ENCODE assay signal across 19 cellular contexts in genomic region chr13:46086985-46087384, GRCh38. TPM values are rescaled to one million over a fixed set of nuclear protein-coding genes. Genes with fewer than 3 reads are reported as not detected.
DNase-seq lines count a peak whose midpoint lies in the region; TF ChIP-seq lines count a peak whose summit lies in the region.
"Had no signal": no experiment of that assay in that cellular context is flagged by ENCODE, and none has a peak within 500 bp of the region (broad histone marks: within the 10 kb centered on the region; RNA-seq: fewer than 3 reads in every experiment).

No MANE protein-coding gene starts in this region.

- H3K27me3 Mint-ChIP-seq in nephron progenitor cell (ENCODE audit: low read depth, poor library complexity) = peaks cover 4% of the 10 kb centered on the region

- no peak for TF ChIP-seq CTCF in BE2C (IDR thresholded peaks at IDR 0.05; ENCODE audit: low read depth, low read length)
- TF ChIP-seq CTCF in nephron progenitor cell (IDR thresholded peaks at IDR 0.05) = no peak

- H3K36me3 ChIP-seq in BE2C (no peaks in the 10 kb centered on the region), trophoblast cell (ENCODE audit: control insufficient read depth in 1 of 2, insufficient read depth in 2 of 2, low read length in 2 of 2) (no peaks in the 10 kb centered on the region)
- H3K36me3 ChIP-seq: BLaER1 had no signal

- no peak overlapping the region for H2AK5ac ChIP-seq in trophoblast cell (ENCODE audit: low read length)

- H3K79me2 ChIP-seq in trophoblast cell (ENCODE audit: control insufficient read depth, insufficient read depth, low read length, poor library complexity) = no peaks in the 10 kb centered on the region

- no peak overlapping the region for H4K8ac ChIP-seq in trophoblast cell (ENCODE audit: low read depth, low read length)

- no peaks in the 10 kb centered on the region for H3K4me1 Mint-ChIP-seq in nephron progenitor cell
- H3K4me1 Mint-ChIP-seq: CD4-positive, alpha-beta memory T cell had no signal

- H2AFZ ChIP-seq in trophoblast cell (ENCODE audit: insufficient read depth, low read length, poor library complexity) = no peak overlapping the region
- H2AFZ ChIP-seq: GM23248 had no signal

- DNase-seq in BE2C (peak; percentile 56), HT1080 (ENCODE audit: low read depth) (peak; percentile 66), SK-N-DZ (ENCODE audit: low spot score) (peak; percentile 9), trophoblast cell (peak; percentile 54 to 66), dermis blood vessel endothelial cell (no peak), nephron progenitor cell (no peak)
- no peak for DNase-seq in activated naive CD4-positive, alpha-beta T cell (lab: John Stamatoyannopoulos, UW)
- DNase-seq: AML-193; CD4-positive, alpha-beta memory T cell; DMS79 treated with DMSO at 0.1 percent for 48 hours; GF-D8; GM23248; HCEC 1CT; KBM-7 had no signal

- H3K4me2 ChIP-seq in trophoblast cell (ENCODE audit: low read length) = no peak overlapping the region
- H3K4me2 ChIP-seq: BLaER1 had no signal

- no peaks in the 10 kb centered on the region for H3K79me1 ChIP-seq in trophoblast cell (ENCODE audit: low read length)

- H2BK120ac ChIP-seq in trophoblast cell (ENCODE audit: insufficient read depth, low read length, poor library complexity) = no peak overlapping the region

- no peak overlapping the region for H3K18ac ChIP-seq in trophoblast cell (ENCODE audit: low read length)

- H3K36me3 Mint-ChIP-seq in nephron progenitor cell (ENCODE audit: low read depth) = no peaks in the 10 kb centered on the region
- H3K36me3 Mint-ChIP-seq: CD14-positive monocyte; CD4-positive, alpha-beta memory T cell; IgD-negative memory B cell had no signal

- H3K23ac ChIP-seq in trophoblast cell (ENCODE audit: low read length) = no peak overlapping the region

- no CpG with 5 or more reads among the region's 12 CpGs for WGBS in trophoblast cell (ENCODE audit: extremely low coverage, insufficient coverage, insufficient read length)

- H3K4me3 ChIP-seq in BE2C (ENCODE audit: low read depth, low read length) = no peak overlapping the region
- no peak overlapping the region for H3K4me3 ChIP-seq in trophoblast cell (ENCODE audit: low read depth, low read length)
- H3K4me3 ChIP-seq: BLaER1, GM23248 had no signal

- H3K27me3 ChIP-seq in BE2C (peaks cover 4% of the 10 kb centered on the region; the same call in 1 of the 2 replicates), trophoblast cell (ENCODE audit: insufficient read depth, low read length) (no peaks in the 10 kb centered on the region)
- H3K27me3 ChIP-seq: BLaER1 had no signal

- no peaks in the 10 kb centered on the region for H3K9me3 Mint-ChIP-seq in nephron progenitor cell
- H3K9me3 Mint-ChIP-seq: CD14-positive monocyte, IgD-negative memory B cell had no signal

- H3K4me3 Mint-ChIP-seq in nephron progenitor cell = no peak overlapping the region
- H3K4me3 Mint-ChIP-seq: CD14-positive monocyte; CD4-positive, alpha-beta memory T cell; IgD-negative memory B cell had no signal

- H4K91ac ChIP-seq in trophoblast cell (ENCODE audit: low read depth, low read length) = no peak overlapping the region

- H4K12ac ChIP-seq in trophoblast cell (ENCODE audit: low read depth, low read length) = no peak overlapping the region

- H3K4ac ChIP-seq in trophoblast cell (ENCODE audit: low read depth, low read length) = no peak overlapping the region

- no peak overlapping the region for H3K27ac ChIP-seq in trophoblast cell (ENCODE audit: low read depth, low read length)
- H3K27ac ChIP-seq: BLaER1, GM23248, HL-60 had no signal

- no peaks in the 10 kb centered on the region for H3K4me1 ChIP-seq in BE2C
- H3K4me1 ChIP-seq in trophoblast cell (ENCODE audit: control insufficient read depth in 1 of 2, insufficient read depth in 2 of 2, low read length in 2 of 2) = no peaks in the 10 kb centered on the region
- H3K4me1 ChIP-seq: BLaER1 had no signal

- no peak overlapping the region for H3K9ac ChIP-seq in trophoblast cell (ENCODE audit: low read length)
- H3K9ac ChIP-seq: BLaER1, GM23248 had no signal

- no peak overlapping the region for H2BK5ac ChIP-seq in trophoblast cell (ENCODE audit: low read depth, low read length, poor library complexity)

- H2BK12ac ChIP-seq in trophoblast cell (ENCODE audit: low read length) = no peak overlapping the region

- H3K14ac ChIP-seq in trophoblast cell (ENCODE audit: low read length) = no peak overlapping the region

- no peak overlapping the region for H3K27ac Mint-ChIP-seq in nephron progenitor cell
- H3K27ac Mint-ChIP-seq: CD14-positive monocyte, IgD-negative memory B cell had no signal

- H3K9me3 ChIP-seq in BE2C (no peaks in the 10 kb centered on the region; the same call in 1 of the 2 replicates), trophoblast cell (ENCODE audit: insufficient read depth, low read depth, low read length) (peaks cover 7% of the 10 kb centered on the region)

RNA-seq across cellular contexts. Expression of gene CPB2, which starts 17.8 kb away (rescaled TPM):
- not detected for polyA plus RNA-seq in BE2C (2012; ENCODE audit: insufficient read depth, insufficient read length, low read depth)
- 0.21 TPM in 1 of 2 replicates, not detected in the other for total RNA-seq in HT1080 (2014; rRNA removed; shearing (Covaris generic))
- polyA plus RNA-seq in HT1080 (2015; cell fraction: cytosol; rRNA removed) = 0.06 and 0.28 TPM in 2 replicates
- polyA plus RNA-seq in HT1080 (2015; cell fraction: nucleus; rRNA removed) = not detected in 2 replicates
- polyA plus RNA-seq in SK-N-DZ (2014; cell fraction: cytosol; rRNA removed) = not detected in 2 replicates
- not detected in 2 replicates for polyA plus RNA-seq in SK-N-DZ (2014; cell fraction: nucleus; rRNA removed)
- 0.07 and 0.12 TPM in 2 replicates for polyA plus RNA-seq in trophoblast cell (2013)
- total RNA-seq in dermis blood vessel endothelial cell = not detected in 2 replicates
- total RNA-seq: CD4-positive, alpha-beta memory T cell; GM23248; H4 had no signal
- polyA plus RNA-seq: CD4-positive, alpha-beta memory T cell had no signal

RNA-seq across cellular contexts. Expression of gene ZC3H13, which starts 34.4 kb away (rescaled TPM):
- 32.1 TPM for polyA plus RNA-seq in BE2C (2012; ENCODE audit: insufficient read depth, insufficient read length, low read depth)
- 19.8 and 19.9 TPM in 2 replicates for total RNA-seq in HT1080 (2014; rRNA removed; shearing (Covaris generic))
- 11.9 and 12.9 TPM in 2 replicates for polyA plus RNA-seq in HT1080 (2015; cell fraction: cytosol; rRNA removed)
- 36.8 and 43.4 TPM in 2 replicates for polyA plus RNA-seq in HT1080 (2015; cell fraction: nucleus; rRNA removed)
- polyA plus RNA-seq in SK-N-DZ (2014; cell fraction: cytosol; rRNA removed) = 12.4 and 13.3 TPM in 2 replicates
- polyA plus RNA-seq in SK-N-DZ (2014; cell fraction: nucleus; rRNA removed) = 29.9 and 48.6 TPM in 2 replicates
- polyA plus RNA-seq in trophoblast cell (2013) = 36.0 and 37.7 TPM in 2 replicates
- total RNA-seq in dermis blood vessel endothelial cell = 14.1 and 20.7 TPM in 2 replicates

Comparison
In these comparisons a context has a peak if more than half of its experiments do, and no peak if none do; other contexts are left out.
1. DNase-seq: peak in BE2C (single experiment), HT1080 (single experiment), SK-N-DZ (single experiment) and trophoblast cell (2 of 2); none in activated naive CD4-positive, alpha-beta T cell (0 of 4), dermis blood vessel endothelial cell (single experiment) and nephron progenitor cell (single experiment).